ENCODE assay signal across 27 cellular contexts in genomic region chr4:110449947-110450346, GRCh38. TPM values are rescaled to one million over a fixed set of nuclear protein-coding genes. Genes with fewer than 3 reads are reported as not detected.
DNase-seq lines count a peak whose midpoint lies in the region; ATAC-seq and TF ChIP-seq lines count a peak whose summit lies in the region.
"Had no signal": no experiment of that assay in that cellular context is flagged by ENCODE, and none has a peak within 500 bp of the region (broad histone marks: within the 10 kb centered on the region; RNA-seq: fewer than 3 reads in every experiment).

No MANE protein-coding gene starts in this region.

- TF ChIP-seq EP300 in suprapubic skin (IDR thresholded peaks at IDR 0.05), result no peak

- no peak overlapping the region for H3K27ac Mint-ChIP-seq in osteocyte (ENCODE audit: unreplicated experiment)
- H3K27ac Mint-ChIP-seq: CD4-positive, alpha-beta memory T cell had no signal

- TF ChIP-seq POLR2A in suprapubic skin (IDR thresholded peaks at IDR 0.05), result no peak

- H3K27me3 ChIP-seq in colonic mucosa (no peaks in the 10 kb centered on the region), WERI-Rb-1 (ENCODE audit: insufficient read depth, low read depth, severe bottlenecking) (no peaks in the 10 kb centered on the region), suprapubic skin (no peaks in the 10 kb centered on the region)

- H3K36me3 ChIP-seq in colonic mucosa, result no peaks in the 10 kb centered on the region
- no peaks in the 10 kb centered on the region for H3K36me3 ChIP-seq in WERI-Rb-1
- H3K36me3 ChIP-seq in suprapubic skin, result no peaks in the 10 kb centered on the region

- no peaks in the 10 kb centered on the region for H3K36me3 Mint-ChIP-seq in osteocyte (ENCODE audit: unreplicated experiment)
- H3K36me3 Mint-ChIP-seq: CD4-positive, alpha-beta memory T cell had no signal

- H3K27me3 Mint-ChIP-seq in osteocyte (ENCODE audit: unreplicated experiment), result peaks cover 6% of the 10 kb centered on the region

- H3K9me3 ChIP-seq in colonic mucosa, result no peaks in the 10 kb centered on the region
- H3K9me3 ChIP-seq in WERI-Rb-1 (ENCODE audit: severe bottlenecking), result no peaks in the 10 kb centered on the region
- H3K9me3 ChIP-seq in suprapubic skin, result no peaks in the 10 kb centered on the region

- ATAC-seq in left colon (peak; percentile 98), HG03442 (IDR thresholded peaks at IDR 0.05; ENCODE audit: unreplicated experiment) (no peak)
- ATAC-seq: HCT116, K562, PC-3 had no signal

- H3K27ac ChIP-seq in colonic mucosa, result no peak overlapping the region
- H3K27ac ChIP-seq in WERI-Rb-1, result no peak overlapping the region
- H3K27ac ChIP-seq in suprapubic skin, result no peak overlapping the region
- H3K27ac ChIP-seq: HL-60 had no signal

- no peaks in the 10 kb centered on the region for H3K9me3 Mint-ChIP-seq in osteocyte (ENCODE audit: unreplicated experiment)

- intact Hi-C loops in colonic mucosa (cut with DNase I) (no loop called here), left colon (cut with DNase I, micrococcal nuclease) (no loop called here)

- no peak overlapping the region for H3K9ac ChIP-seq in colonic mucosa (ENCODE audit: low read depth in 2 of 2, low read length in 2 of 2)

- no peak overlapping the region for H3K4me3 Mint-ChIP-seq in osteocyte (ENCODE audit: unreplicated experiment)
- H3K4me3 Mint-ChIP-seq: CD4-positive, alpha-beta memory T cell had no signal

- no peaks in the 10 kb centered on the region for H3K4me1 ChIP-seq in colonic mucosa
- H3K4me1 ChIP-seq in suprapubic skin, result no peaks in the 10 kb centered on the region

- H3K4me3 ChIP-seq in colonic mucosa (no peak overlapping the region), WERI-Rb-1 (ENCODE audit: low read depth, low read length) (no peak overlapping the region), suprapubic skin (no peak overlapping the region)
- H3K4me3 ChIP-seq: K562 had no signal

- TF ChIP-seq CTCF in colonic mucosa (IDR thresholded peaks at IDR 0.05), result no peak
- TF ChIP-seq CTCF in osteocyte (IDR thresholded peaks at IDR 0.05), result no peak
- TF ChIP-seq CTCF in WERI-Rb-1 (IDR thresholded peaks at IDR 0.05; ENCODE audit: low read depth, low read length), result no peak
- no peak for TF ChIP-seq CTCF in suprapubic skin (IDR thresholded peaks at IDR 0.05)

- H3K4me1 Mint-ChIP-seq in osteocyte (ENCODE audit: unreplicated experiment), result no peaks in the 10 kb centered on the region
- H3K4me1 Mint-ChIP-seq: CD4-positive, alpha-beta memory T cell had no signal

- DNase-seq in colonic mucosa (peak; percentile 88), left colon (peak; percentile 65 to 73), mucosa of gallbladder (ENCODE audit: low spot score) (peak; percentile 65), osteocyte (ENCODE audit: extremely low spot score, unreplicated experiment) (no peak), WERI-Rb-1 (no peak), suprapubic skin (ENCODE audit: low spot score in 2 of 2) (no peak)
- DNase-seq: C1 segment of cervical spinal cord; CD4-positive, alpha-beta memory T cell; COR-L47; DMS53; Kasumi-1; NCI-H1092 treated with DMSO at 0.1 percent for 48 hours; NCI-H1436; NCI-H187; NCI-H2081 treated with DMSO at 0.1 percent for 48 hours; NCI-H446; NCI-H524 treated with DMSO at 0.1 percent for 48 hours; NCI-H82; NK-92 treated with Interleukin-12 subunit alpha and Interleukin-12 subunit beta, amount 100 ng/mL, for 24 hours; PC-3; Right ventricle myocardium superior had no signal

- WGBS in suprapubic skin, result 74% methylated on average over 2 of the region's 2 CpGs

RNA-seq across cellular contexts. Expression of gene ENPEP, which starts 26.0 kb away (rescaled TPM):
- total RNA-seq in colonic mucosa, result under 1 TPM; 0.27 to 0.88 TPM
- 1 to 10 TPM; 1.6 to 2.0 TPM for total RNA-seq in left colon
- total RNA-seq in mucosa of gallbladder, result 1.8 TPM
- 0.47 and 0.94 TPM in 2 replicates for total RNA-seq in osteocyte
- total RNA-seq in suprapubic skin, result 1 to 10 TPM in 3 of 4 donors, under 1 TPM in 1; 0.91 to 2.5 (median 1.7) TPM
- total RNA-seq: CD4-positive, alpha-beta memory T cell; G401; K562; PC-3; SK-MEL-5 had no signal

Comparison
In these comparisons a context has a peak if more than half of its experiments do, and no peak if none do; other contexts are left out.
1. DNase-seq: peak in colonic mucosa (single experiment), left colon (2 of 2) and mucosa of gallbladder (single experiment); none in osteocyte (single experiment), WERI-Rb-1 (single experiment) and suprapubic skin (0 of 2).